In genomic region chr5:123156577-123157296, GRCh38 we compare ENCODE assay signal across 14 cellular contexts.
DNase-seq lines count a peak whose midpoint lies in the region; ATAC-seq and TF ChIP-seq lines count a peak whose summit lies in the region.
"Had no signal": no experiment of that assay in that cellular context is flagged by ENCODE, and none has a peak within 500 bp of the region (broad histone marks: within the 10 kb centered on the region; RNA-seq: fewer than 3 reads in every experiment).

No MANE protein-coding gene starts in this region.

- no peaks in the 10 kb centered on the region for H3K9me3 ChIP-seq in IMR-90 (ENCODE audit: control insufficient read depth, insufficient read depth, low read length)
- H3K9me3 ChIP-seq: tibial nerve had no signal

- no peak overlapping the region for H3K4ac ChIP-seq in IMR-90 (ENCODE audit: low read depth, low read length)

- no peak overlapping the region for H2BK15ac ChIP-seq in IMR-90 (ENCODE audit: low read depth, low read length)

- H2AK5ac ChIP-seq in IMR-90 (ENCODE audit: low read depth, low read length) = no peak overlapping the region

- H3K27ac Mint-ChIP-seq in nephron = peak overlapping the region; percentile 2 to 83 (median 82)
- H3K27ac Mint-ChIP-seq: activated naive CD4-positive, alpha-beta T cell treated with anti-CD3 and anti-CD28 coated beads, Interleukin-2, amount 50 U/mL, for 24 hours; endodermal cell had no signal

- H4K20me1 ChIP-seq in IMR-90 (ENCODE audit: insufficient read depth, low read length) = peaks cover 10% of the 10 kb centered on the region; the same call in 1 of the 2 replicates

- POLR2A ChIA-PET in IMR-90 (lab: Charles Lee; ENCODE audit: unreplicated experiment) = interaction anchor here (0.6 kb wide), 2 partner anchors 13 to 73 kb away, joined by 5 to 12 read pairs; no protein-coding TSS in a partner anchor

- H3K23ac ChIP-seq in IMR-90 (ENCODE audit: low read depth, low read length) = no peak overlapping the region

- ATAC-seq in IMR-90 (ENCODE audit: low read depth) = peak; percentile 70

- H2BK120ac ChIP-seq in IMR-90 (ENCODE audit: low read depth, low read length) = no peak overlapping the region

- TF ChIP-seq POLR2A in IMR-90 (IDR thresholded peaks at IDR 0.05; ENCODE audit: low read depth, low read length) = no peak

- CTCF ChIA-PET in IMR-90 (lab: Yijun Ruan, JAX) = interaction anchor here (0.6 to 2.2 kb wide), 6 partner anchors 10 to 453 kb away, joined by 3 to 10 read pairs (median 4); no protein-coding TSS in a partner anchor

- peaks cover 3% of the 10 kb centered on the region for H3K27me3 Mint-ChIP-seq in nephron (ENCODE audit: low read depth)

- H3K36me3 ChIP-seq in IMR-90 (ENCODE audit: control insufficient read depth, insufficient read depth, low read length) = 0 out of 2 replicates have a peak, but pooled peaks cover 2% of the 10 kb centered on the region
- H3K36me3 ChIP-seq: tibial nerve had no signal

- TF ChIP-seq CTCF in IMR-90 (conservative IDR thresholded peaks at IDR 0.05; ENCODE audit: low read depth, low read length) (no peak), choroid plexus epithelial cell (conservative IDR thresholded peaks at IDR 0.05; ENCODE audit: low read depth, low read length) (no peak), nephron (IDR thresholded peaks at IDR 0.05; ENCODE audit: unreplicated experiment in 3 of 3) (no peak)

- dilution Hi-C loops in IMR-90 (cut with HindIII; ENCODE audit: low sequenced_read_pairs, unreplicated experiment) = no loop called here

- no peaks in the 10 kb centered on the region; the same call in 1 of the 2 replicates for H3K9me1 ChIP-seq in IMR-90 (ENCODE audit: insufficient read depth, low read length)

- no peak overlapping the region for H3K4me3 Mint-ChIP-seq in nephron
- H3K4me3 Mint-ChIP-seq: activated naive CD4-positive, alpha-beta T cell treated with anti-CD3 and anti-CD28 coated beads, Interleukin-2, amount 50 U/mL, for 24 hours; endodermal cell had no signal

- H2AK9ac ChIP-seq in IMR-90 (replicated peaks; ENCODE audit: low read depth, low read length, poor library complexity) = no peak overlapping the region

- peak; percentile 53 for DNase-seq in AG08396 (ENCODE audit: low spot score)
- DNase-seq in IMR-90 = peak; percentile 90
- DNase-seq in choroid plexus epithelial cell (ENCODE audit: low read depth) = peak; percentile 86
- no peak for DNase-seq in NCI-H526 (lab: John Stamatoyannopoulos, UW)
- DNase-seq in DMS114 treated with DMSO at 0.1 percent for 48 hours (lab: John Stamatoyannopoulos, UW; ENCODE audit: unreplicated experiment) = no peak
- DNase-seq in NCI-H1048 (lab: John Stamatoyannopoulos, UW) = no peak
- no peak for DNase-seq in SIG-M5 treated with dmso at 0.1 percent for 504 hours (lab: John Stamatoyannopoulos, UW; ENCODE audit: unreplicated experiment)
- DNase-seq: activated CD4-positive, alpha-beta T cell treated with anti-CD3 and anti-CD28 coated beads, Interleukin-2, amount 50 U/mL, for 1 hour; endodermal cell; SIG-M5 had no signal

- peaks cover 5% of the 10 kb centered on the region for H3K36me3 Mint-ChIP-seq in nephron (ENCODE audit: low read depth)
- H3K36me3 Mint-ChIP-seq: activated naive CD4-positive, alpha-beta T cell treated with anti-CD3 and anti-CD28 coated beads, Interleukin-2, amount 50 U/mL, for 24 hours had no signal

- H4K91ac ChIP-seq in IMR-90 (ENCODE audit: insufficient read depth, low read depth, low read length) = no peak overlapping the region

- intact Hi-C loops in IMR-90 (cut with micrococcal nuclease) = loop anchor here (1.0 to 5.0 kb wide), 3 partner anchors 64 to 259 kb away; partner anchors contain the start of gene PPIC

- no peak overlapping the region for H4K5ac ChIP-seq in IMR-90 (ENCODE audit: low read depth, low read length)

- WGBS in IMR-90 (ENCODE audit: extremely low coverage in 2 of 2, insufficient read length in 1 of 2), 2 experiments = no CpG with 5 or more reads among the region's 7 CpGs

- TF ChIP-seq RAD21 in IMR-90 (IDR thresholded peaks at IDR 0.05; ENCODE audit: low read length) = no peak

- H3K14ac ChIP-seq in IMR-90 (replicated peaks; ENCODE audit: low read depth, low read length) = no peak overlapping the region

- H3K4me1 ChIP-seq in IMR-90 (ENCODE audit: control insufficient read depth, insufficient read depth, low read length) = peaks cover 12% of the 10 kb centered on the region
- H3K4me1 ChIP-seq: parathyroid adenoma had no signal

- BruUV-seq in IMR-90 (replicated peaks; lab: Mats Ljungman, UMichigan) = no TSS peak

- H3K9ac ChIP-seq in IMR-90 (ENCODE audit: low read depth, low read length) = no peak overlapping the region
- H3K9ac ChIP-seq: parathyroid adenoma had no signal

- peak overlapping the region; percentile 62 for H3K4me2 ChIP-seq in IMR-90 (ENCODE audit: low read depth, low read length)

- no peak overlapping the region for H3K4me3 ChIP-seq in IMR-90 (ENCODE audit: insufficient read depth, low read depth, low read length)
- H3K4me3 ChIP-seq in choroid plexus epithelial cell (ENCODE audit: low read depth, low read length) = no peak overlapping the region

- H3K79me1 ChIP-seq in IMR-90 (ENCODE audit: low read depth in 1 of 2, low read length in 2 of 2) = no peaks in the 10 kb centered on the region

- peaks cover 34% of the 10 kb centered on the region for H3K4me1 Mint-ChIP-seq in nephron
- H3K4me1 Mint-ChIP-seq: activated naive CD4-positive, alpha-beta T cell treated with anti-CD3 and anti-CD28 coated beads, Interleukin-2, amount 50 U/mL, for 24 hours had no signal

- no peak overlapping the region for H2BK20ac ChIP-seq in IMR-90 (ENCODE audit: low read depth, low read length)

- no peak overlapping the region for H3K56ac ChIP-seq in IMR-90 (ENCODE audit: extremely low read depth, insufficient read depth, low read length)

- H2BK5ac ChIP-seq in IMR-90 (ENCODE audit: low read depth, low read length, poor library complexity, severe bottlenecking) = no peak overlapping the region

- H3K27me3 ChIP-seq in IMR-90 (ENCODE audit: control insufficient read depth, insufficient read depth, low read length) = peaks cover 29% of the 10 kb centered on the region
- H3K27me3 ChIP-seq: tibial nerve had no signal

- no peak overlapping the region for H4K8ac ChIP-seq in IMR-90 (ENCODE audit: low read depth in 2 of 2, low read length in 2 of 2)

- no peak overlapping the region for H2AFZ ChIP-seq in IMR-90 (replicated peaks; ENCODE audit: low read length, poor library complexity)
- H2AFZ ChIP-seq: parathyroid adenoma had no signal

- H3K9me3 Mint-ChIP-seq in nephron = no peaks in the 10 kb centered on the region
- H3K9me3 Mint-ChIP-seq: activated naive CD4-positive, alpha-beta T cell treated with anti-CD3 and anti-CD28 coated beads, Interleukin-2, amount 50 U/mL, for 24 hours; endodermal cell had no signal

- no peak overlapping the region for H3K27ac ChIP-seq in IMR-90 (ENCODE audit: insufficient read depth, low read length)
- H3K27ac ChIP-seq: parathyroid adenoma had no signal

- no peak overlapping the region for H3K18ac ChIP-seq in IMR-90 (ENCODE audit: low read depth, low read length)

- in situ Hi-C loops in IMR-90 (cut with MboI; ENCODE audit: low sequenced_read_pairs) = loop anchor here (10.0 to 25.0 kb wide), 2 partner anchors 312 to 644 kb away; partner anchors contain the start of gene SNX24

TF ChIP-seq in IMR-90, 13 proteins besides CTCF, POLR2A, EP300 and RAD21:
- TF ChIP-seq BHLHE40 (IDR thresholded peaks at IDR 0.05; ENCODE audit: low read depth, low read length) = peak; percentile 69
- TF ChIP-seq MXI1 (IDR thresholded peaks at IDR 0.05; ENCODE audit: borderline replicate concordance, low read depth, low read length) = no peak
- TF ChIP-seq FOS (IDR thresholded peaks at IDR 0.05; ENCODE audit: low read depth, low read length) = 0 out of 2 replicates have a peak, but pooled peaks have one; percentile 25

Comparison
In these comparisons a context has a peak if more than half of its experiments do, and no peak if none do; other contexts are left out.
1. DNase-seq: peak in AG08396 (single experiment), IMR-90 (single experiment) and choroid plexus epithelial cell (single experiment); none in NCI-H526 (0 of 2), DMS114 treated with DMSO at 0.1 percent for 48 hours (single experiment), NCI-H1048 (single experiment) and SIG-M5 treated with dmso at 0.1 percent for 504 hours (single experiment).